Comparison of ENCODE assay signal across 9 cellular contexts in the genomic region with DNA sequence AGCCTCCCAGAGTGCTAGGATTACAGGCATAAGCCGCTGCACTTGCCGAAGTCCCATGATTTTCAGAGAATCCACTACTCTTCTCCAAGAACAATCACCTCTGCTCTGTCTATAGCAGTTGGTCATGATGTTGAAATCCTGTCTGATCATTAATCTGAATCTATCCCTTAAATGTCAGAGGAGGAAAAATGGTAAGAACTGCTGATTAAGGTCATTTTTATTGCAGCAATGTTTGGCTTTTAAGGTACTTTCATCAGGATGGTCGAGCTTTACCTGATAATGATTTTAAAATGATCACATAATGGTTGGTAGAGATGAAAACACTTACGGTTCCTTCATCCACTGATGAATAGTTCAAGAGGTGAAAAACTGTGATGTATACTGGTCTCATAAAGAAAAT.
"Had no signal": no experiment of that assay in that cellular context is flagged by ENCODE, and none has a peak within 500 bp of the region (broad histone marks: within the 10 kb centered on the region; RNA-seq: fewer than 3 reads in every experiment).

No MANE protein-coding gene starts in this region.

- H3K4me3 ChIP-seq: GM23338, HAP-1, K562 had no signal

- DNase-seq: H7, HFFc6, KG1 had no signal

- H3K9me3 ChIP-seq: HAP-1 had no signal

- H3K4me2 ChIP-seq: GM23338 had no signal

- H3K36me3 ChIP-seq: HAP-1 had no signal

- ATAC-seq: GM23338, HCT116, K562 had no signal

- H2AFZ ChIP-seq: GM23338 had no signal

- H3K4me1 ChIP-seq: HAP-1 had no signal

- FAIRE-seq: H1, HTR-8/SVneo, K562 had no signal
